ENCODE assay signal across 9 cellular contexts in genomic region chr1:38804062-38804886, GRCh38. TPM values are rescaled to one million over a fixed set of nuclear protein-coding genes. Genes with fewer than 3 reads are reported as not detected.
A peak's percentile ranks its signal among the peaks of the same experiment; 100 is the strongest.
DNase-seq lines count a peak whose midpoint lies in the region; ATAC-seq, FAIRE-seq and TF ChIP-seq lines count a peak whose summit lies in the region.
"Had no signal": no experiment of that assay in that cellular context is flagged by ENCODE, and none has a peak within 500 bp of the region (broad histone marks: within the 10 kb centered on the region; RNA-seq: fewer than 3 reads in every experiment).

No MANE protein-coding gene starts in this region.

- no peak overlapping the region for H3K27ac ChIP-seq in HUES48 (ENCODE audit: low read depth, low read length)
- H3K27ac ChIP-seq in mammary epithelial cell (ENCODE audit: insufficient read depth, low read depth, low read length): no peak overlapping the region
- H3K27ac ChIP-seq: epithelial cell of prostate had no signal

- no peak for TF ChIP-seq CTCF in mammary epithelial cell (conservative IDR thresholded peaks at IDR 0.05 in 1 of 2, IDR thresholded peaks at IDR 0.05 in 1 of 2; ENCODE audit: extremely low read depth in 1 of 2, insufficient read depth in 1 of 2, low read depth in 1 of 2, low read length in 2 of 2)

- peak overlapping the region; percentile 52 for H3K4me3 ChIP-seq in HUES48 (ENCODE audit: low read depth, low read length)
- peak overlapping the region in 2 of 3 experiments; percentile 28 to 30 for H3K4me3 ChIP-seq in mammary epithelial cell (replicated peaks in 1 of 3; ENCODE audit: insufficient read depth in 1 of 3, low read depth in 2 of 3, low read length in 3 of 3)

- no peaks in the 10 kb centered on the region for H3K36me3 Mint-ChIP-seq in natural killer cell treated with Interleukin-12 subunit alpha and Interleukin-12 subunit beta and Interleukin-15 and Interleukin-18, amount 100 ng/mL, for 72 hours

- H3K4me1 ChIP-seq in HUES48 (ENCODE audit: control insufficient read depth, insufficient read depth, low read length): peaks cover 8% of the 10 kb centered on the region
- H3K4me1 ChIP-seq in mammary epithelial cell (ENCODE audit: insufficient read depth, low read length): peaks cover 4% of the 10 kb centered on the region

- H3K9me3 Mint-ChIP-seq in natural killer cell treated with Interleukin-12 subunit alpha and Interleukin-12 subunit beta and Interleukin-15 and Interleukin-18, amount 100 ng/mL, for 72 hours: no peaks in the 10 kb centered on the region

- DNase-seq in D341Med (ENCODE audit: low spot score): peak; percentile 80
- no peak for DNase-seq in mammary epithelial cell
- DNase-seq in natural killer cell treated with Interleukin-12 subunit alpha and Interleukin-12 subunit beta and Interleukin-15 and Interleukin-18, amount 100 ng/mL, for 72 hours (ENCODE audit: low spot score): no peak
- no peak for DNase-seq in T1000 (lab: John Stamatoyannopoulos, UW)
- DNase-seq in T-helper 9 cell: no peak
- DNase-seq in NCI-H187 (lab: John Stamatoyannopoulos, UW): no peak
- DNase-seq in H54 (ENCODE audit: insufficient read length, low spot score): no peak

- no peaks in the 10 kb centered on the region for H3K36me3 ChIP-seq in HUES48 (ENCODE audit: control insufficient read depth, insufficient read depth, low read length)
- H3K36me3 ChIP-seq in mammary epithelial cell (ENCODE audit: insufficient read depth, low read length): no peaks in the 10 kb centered on the region

- FAIRE-seq in H54 (lab: Jason Lieb, UNC): no peak

- no peaks in the 10 kb centered on the region for H3K79me2 ChIP-seq in mammary epithelial cell (ENCODE audit: insufficient read depth, low read length)

- 59% methylated on average over 12 of the region's 81 CpGs for WGBS in mammary epithelial cell (ENCODE audit: low coverage, missing lambda C conversion rate)

- H3K9ac ChIP-seq in HUES48 (ENCODE audit: low read depth, low read length) (peak overlapping the region; percentile 19; the same call in 1 of the 2 replicates), mammary epithelial cell (ENCODE audit: insufficient read depth, low read length) (no peak overlapping the region)

- H2AFZ ChIP-seq in mammary epithelial cell (ENCODE audit: low read depth, low read length): peak overlapping the region; percentile 73

- H4K20me1 ChIP-seq in mammary epithelial cell (ENCODE audit: insufficient read depth, low read length): no peaks in the 10 kb centered on the region

- H3K9me3 ChIP-seq in HUES48 (ENCODE audit: control insufficient read depth, insufficient read depth, low read length): no peaks in the 10 kb centered on the region
- no peaks in the 10 kb centered on the region for H3K9me3 ChIP-seq in mammary epithelial cell (replicated peaks; ENCODE audit: insufficient read depth, low read length)

- peaks cover 39 to 68% of the 10 kb centered on the region in 2 donors for H3K27me3 Mint-ChIP-seq in natural killer cell treated with Interleukin-12 subunit alpha and Interleukin-12 subunit beta and Interleukin-15 and Interleukin-18, amount 100 ng/mL, for 72 hours

- BruUV-seq in mammary epithelial cell (replicated peaks; lab: Mats Ljungman, UMichigan): no TSS peak

- ATAC-seq in natural killer cell treated with Interleukin-12 subunit alpha and Interleukin-12 subunit beta and Interleukin-15 and Interleukin-18, amount 100 ng/mL, for 72 hours: no peak

- H3K4me2 ChIP-seq in mammary epithelial cell (ENCODE audit: insufficient read depth, low read depth, low read length): peak overlapping the region; percentile 87

- H3K4me3 Mint-ChIP-seq in natural killer cell treated with Interleukin-12 subunit alpha and Interleukin-12 subunit beta and Interleukin-15 and Interleukin-18, amount 100 ng/mL, for 72 hours: peak overlapping the region; percentile 63

- H3K4me1 Mint-ChIP-seq in natural killer cell treated with Interleukin-12 subunit alpha and Interleukin-12 subunit beta and Interleukin-15 and Interleukin-18, amount 100 ng/mL, for 72 hours (ENCODE audit: low read depth in 2 of 2): no peaks in the 10 kb centered on the region

- no peak overlapping the region for H3K27ac Mint-ChIP-seq in natural killer cell treated with Interleukin-12 subunit alpha and Interleukin-12 subunit beta and Interleukin-15 and Interleukin-18, amount 100 ng/mL, for 72 hours

- intact Hi-C loops in mammary epithelial cell (cut with micrococcal nuclease): no loop called here

- in situ Hi-C loops in mammary epithelial cell (cut with MboI; ENCODE audit: low sequenced_read_pairs in 2 of 2): loop anchor here in 1 of 2 donors (25.0 kb wide), 1 partner anchor 217 kb away; no protein-coding TSS in a partner anchor

- TF ChIP-seq POLR2A in H54 (IDR thresholded peaks at IDR 0.05; ENCODE audit: low read depth, low read length): no peak

- dilution Hi-C loops in mammary epithelial cell (cut with HindIII; ENCODE audit: low sequenced_read_pairs): no loop called here

- CTCF ChIA-PET in mammary epithelial cell (lab: Charles Lee; ENCODE audit: low non-redundant PET): no interaction called here

- peaks cover 60% of the 10 kb centered on the region for H3K27me3 ChIP-seq in HUES48 (ENCODE audit: control insufficient read depth, insufficient read depth, low read length)
- peaks cover 17% of the 10 kb centered on the region for H3K27me3 ChIP-seq in mammary epithelial cell (ENCODE audit: insufficient read depth, low read length)

RNA-seq across cellular contexts. Expression of gene RRAGC, which starts 55.3 kb away (rescaled TPM):
- 10 to 100 TPM; 21.8 to 36.9 TPM for total RNA-seq in mammary epithelial cell
- polyA plus RNA-seq in mammary epithelial cell: 14.4 TPM
- polyA minus RNA-seq in mammary epithelial cell: 7.6 TPM
- 10 to 100 TPM; 18.3 to 24.2 TPM for total RNA-seq in natural killer cell treated with Interleukin-12 subunit alpha and Interleukin-12 subunit beta and Interleukin-15 and Interleukin-18, amount 100 ng/mL, for 72 hours
